19 cellular contexts compared by ENCODE assay signal in genomic region chr7:55072251-55072650, GRCh38. TPM values are rescaled to one million over a fixed set of nuclear protein-coding genes. Genes with fewer than 3 reads are reported as not detected.
DNase-seq lines count a peak whose midpoint lies in the region; ATAC-seq and TF ChIP-seq lines count a peak whose summit lies in the region.
"Had no signal": no experiment of that assay in that cellular context is flagged by ENCODE, and none has a peak within 500 bp of the region (broad histone marks: within the 10 kb centered on the region; RNA-seq: fewer than 3 reads in every experiment).

No MANE protein-coding gene starts in this region.

- H3K9me3 Mint-ChIP-seq in progenitor cell of endocrine pancreas (ENCODE audit: low read depth), result no peaks in the 10 kb centered on the region
- H3K9me3 Mint-ChIP-seq: activated naive CD4-positive, alpha-beta T cell treated with anti-CD3 and anti-CD28 coated beads, Interleukin-2, amount 50 U/mL, for 72 hours; naive B cell had no signal

- H3K4me1 Mint-ChIP-seq in progenitor cell of endocrine pancreas (ENCODE audit: low read depth), result peaks cover 58% of the 10 kb centered on the region

- no peaks in the 10 kb centered on the region for H3K27me3 Mint-ChIP-seq in progenitor cell of endocrine pancreas

- no peak overlapping the region for H3K4me3 Mint-ChIP-seq in progenitor cell of endocrine pancreas (ENCODE audit: low read depth)
- H3K4me3 Mint-ChIP-seq: activated CD4-positive, alpha-beta T cell treated with anti-CD3 and anti-CD28 coated beads for 36 hours; naive B cell had no signal

- H3K36me3 ChIP-seq in ACC112 (ENCODE audit: insufficient read depth, low read length), result peaks cover 8% of the 10 kb centered on the region; the same call in 1 of the 2 replicates
- H3K36me3 ChIP-seq: heart right ventricle, upper lobe of right lung had no signal

- peak overlapping the region; percentile 7 for H3K27ac Mint-ChIP-seq in progenitor cell of endocrine pancreas
- H3K27ac Mint-ChIP-seq: activated CD4-positive, alpha-beta T cell treated with anti-CD3 and anti-CD28 coated beads for 36 hours; activated naive CD4-positive, alpha-beta T cell treated with anti-CD3 and anti-CD28 coated beads, Interleukin-2, amount 50 U/mL, for 72 hours had no signal

- H3K4me3 ChIP-seq in ACC112 (ENCODE audit: low read depth, low read length), result peak overlapping the region; percentile 72; the same call in 1 of the 2 replicates
- H3K4me3 ChIP-seq in dorsolateral prefrontal cortex, result no peak overlapping the region
- H3K4me3 ChIP-seq: heart right ventricle, upper lobe of right lung had no signal

- H3K36me3 Mint-ChIP-seq in progenitor cell of endocrine pancreas (ENCODE audit: insufficient read depth), result peaks cover 2% of the 10 kb centered on the region
- H3K36me3 Mint-ChIP-seq: activated naive CD4-positive, alpha-beta T cell treated with anti-CD3 and anti-CD28 coated beads, Interleukin-2, amount 50 U/mL, for 72 hours; naive B cell had no signal

- ATAC-seq in HG02970 (IDR thresholded peaks at IDR 0.05; ENCODE audit: low FRiP score, unreplicated experiment), result no peak
- no peak for ATAC-seq in GM21576 (IDR thresholded peaks at IDR 0.05; ENCODE audit: unreplicated experiment)
- ATAC-seq: activated CD4-positive, alpha-beta T cell treated with anti-CD3 and anti-CD28 coated beads for 36 hours; activated naive CD4-positive, alpha-beta T cell treated with anti-CD3 and anti-CD28 coated beads, Interleukin-2, amount 50 U/mL, for 72 hours; upper lobe of right lung had no signal

- TF ChIP-seq CTCF in dorsolateral prefrontal cortex (IDR thresholded peaks at IDR 0.05 in 54 of 56, conservative IDR thresholded peaks at IDR 0.05 in 2 of 56; ENCODE audit: low read depth in 1 of 56, partially characterized antibody in 56 of 56) (no peak), progenitor cell of endocrine pancreas (IDR thresholded peaks at IDR 0.05; ENCODE audit: unreplicated experiment) (no peak)

- DNase-seq in NAMALWA (ENCODE audit: low spot score) (peak; percentile 18), dorsolateral prefrontal cortex (no peak), progenitor cell of endocrine pancreas (ENCODE audit: low spot score, unreplicated experiment) (no peak), dermis blood vessel endothelial cell (no peak)
- no peak for DNase-seq in activated effector memory CD4-positive, alpha-beta T cell treated with Interleukin-2 at 50 U/mL for 16 hours
- DNase-seq: activated CD4-positive, alpha-beta T cell treated with anti-CD3 and anti-CD28 coated beads for 36 hours; AML-193; GOT3; heart right ventricle; kidney; naive B cell; NCI-H1930; NCI-H526 treated with DMSO at 0.1 percent for 48 hours; retina; upper lobe of right lung had no signal

- H3K4me1 ChIP-seq in ACC112 (ENCODE audit: control insufficient read depth, insufficient read depth, low read length, unreplicated experiment), result peaks cover 81% of the 10 kb centered on the region

- intact Hi-C loops in dorsolateral prefrontal cortex (cut with DNase I), result no loop called here

- H3K27me3 ChIP-seq in ACC112 (ENCODE audit: insufficient read depth, low read length) (no peaks in the 10 kb centered on the region), dorsolateral prefrontal cortex (peaks cover 0 to 4% (median 0%) of the 10 kb centered on the region in 45 donors)
- H3K27me3 ChIP-seq: heart right ventricle, upper lobe of right lung had no signal

- H3K27ac ChIP-seq in ACC112 (ENCODE audit: low read depth, low read length) (peak overlapping the region; percentile 97), dorsolateral prefrontal cortex (peak overlapping the region in 43 of 59 donors; percentile 0 to 91 (median 48))

- H3K79me2 ChIP-seq in ACC112 (ENCODE audit: control insufficient read depth, insufficient read depth, low read length, unreplicated experiment), result peaks cover 84% of the 10 kb centered on the region

- no peak overlapping the region for H2AFZ ChIP-seq in ACC112 (ENCODE audit: low read length, unreplicated experiment)

RNA-seq across cellular contexts. Expression of gene EGFR, which starts 53.4 kb away (rescaled TPM):
- total RNA-seq in dorsolateral prefrontal cortex, result 100 to 1,000 TPM in 1 of 120 experiments, 10 to 100 TPM in 119; 13.7 to 161 (median 36.0) TPM
- 43.8 and 47.8 TPM in 2 replicates for total RNA-seq in progenitor cell of endocrine pancreas
- 0.56 and 0.85 TPM in 2 replicates for total RNA-seq in dermis blood vessel endothelial cell
- total RNA-seq: activated naive CD4-positive, alpha-beta T cell treated with anti-CD3 and anti-CD28 coated beads, Interleukin-2, amount 50 U/mL, for 72 hours had no signal
